ENCODE assay signal across 8 cellular contexts in genomic region chr3:196287066-196287404, GRCh38. TPM values are rescaled to one million over a fixed set of nuclear protein-coding genes. Genes with fewer than 3 reads are reported as not detected.
DNase-seq lines count a peak whose midpoint lies in the region; ATAC-seq and TF ChIP-seq lines count a peak whose summit lies in the region.

No MANE protein-coding gene starts in this region.

- peak overlapping the region; percentile 95 for H3K4me3 Mint-ChIP-seq in T-helper 2 cell treated with Interferon-gamma antibody and Interleukin-4, amounts not matched to agents 5 μg/mL and 100 μg/mL, for 36 hours
- peak overlapping the region; percentile 90 for H3K4me3 Mint-ChIP-seq in endodermal cell

- peak overlapping the region; percentile 86 for H3K4me3 ChIP-seq in endodermal cell (ENCODE audit: low read length)
- peak overlapping the region; percentile 89 for H3K4me3 ChIP-seq in mucosa of stomach (ENCODE audit: low read length)
- H3K4me3 ChIP-seq in tibial artery, result peak overlapping the region; percentile 77 to 79

- 0 to 5% methylated on average over 10 to 18 of the region's 18 CpGs for WGBS in endodermal cell (ENCODE audit: insufficient coverage in 1 of 2, insufficient read length in 1 of 2), 2 experiments

- H3K9me3 Mint-ChIP-seq in T-helper 2 cell treated with Interferon-gamma antibody and Interleukin-4, amounts not matched to agents 5 μg/mL and 100 μg/mL, for 36 hours, result no peaks in the 10 kb centered on the region
- H3K9me3 Mint-ChIP-seq in endodermal cell, result no peaks in the 10 kb centered on the region

- H3K27ac ChIP-seq in endodermal cell (ENCODE audit: low read depth, low read length) (no peak overlapping the region), tibial artery (peak overlapping the region; percentile 89 to 94)

- H3K9me3 ChIP-seq in endodermal cell (ENCODE audit: control insufficient read depth, low read length), result no peaks in the 10 kb centered on the region
- no peaks in the 10 kb centered on the region for H3K9me3 ChIP-seq in mucosa of stomach (ENCODE audit: control insufficient read depth, low read length)
- no peaks in the 10 kb centered on the region for H3K9me3 ChIP-seq in tibial artery

- H3K4me1 ChIP-seq in endodermal cell (ENCODE audit: control insufficient read depth, insufficient read depth, low read length), result no peaks in the 10 kb centered on the region
- no peaks in the 10 kb centered on the region for H3K4me1 ChIP-seq in mucosa of stomach (ENCODE audit: control insufficient read depth, insufficient read depth, low read length)
- peaks cover 0 to 37% (median 27%) of the 10 kb centered on the region in 4 donors for H3K4me1 ChIP-seq in tibial artery

- H3K36me3 Mint-ChIP-seq in T-helper 2 cell treated with Interferon-gamma antibody and Interleukin-4, amounts not matched to agents 5 μg/mL and 100 μg/mL, for 36 hours (ENCODE audit: low read depth), result peaks cover 18% of the 10 kb centered on the region
- no peaks in the 10 kb centered on the region for H3K36me3 Mint-ChIP-seq in endodermal cell (ENCODE audit: low read depth)

- H3K27ac Mint-ChIP-seq in T-helper 2 cell treated with Interferon-gamma antibody and Interleukin-4, amounts not matched to agents 5 μg/mL and 100 μg/mL, for 36 hours, result peak overlapping the region; percentile 99
- H3K27ac Mint-ChIP-seq in endodermal cell, result peak overlapping the region; percentile 97

- TF ChIP-seq CTCF in endodermal cell (conservative IDR thresholded peaks at IDR 0.05), result no peak
- TF ChIP-seq CTCF in tibial artery (IDR thresholded peaks at IDR 0.05), result no peak

- H3K9ac ChIP-seq in endodermal cell (ENCODE audit: extremely low read depth, low read length, poor library complexity, severe bottlenecking) (peak overlapping the region; percentile 64), mucosa of stomach (ENCODE audit: low read length) (peak overlapping the region; percentile 96)

- intact Hi-C loops in tibial artery (cut with DNase I; ENCODE audit: low total_unique reads), result no loop called here

- ATAC-seq in GM18868 (IDR thresholded peaks at IDR 0.05; ENCODE audit: unreplicated experiment) (peak; percentile 15), HG03103 (IDR thresholded peaks at IDR 0.05; ENCODE audit: low read depth, unreplicated experiment) (peak; percentile 10), HG03469 (IDR thresholded peaks at IDR 0.05; ENCODE audit: unreplicated experiment) (no peak)

- H3K36me3 ChIP-seq in endodermal cell (ENCODE audit: control insufficient read depth, insufficient read depth, low read length) (no peaks in the 10 kb centered on the region), mucosa of stomach (ENCODE audit: control insufficient read depth, insufficient read depth, low read length) (no peaks in the 10 kb centered on the region), tibial artery (no peaks in the 10 kb centered on the region)

- H3K27me3 ChIP-seq in endodermal cell (ENCODE audit: control insufficient read depth, insufficient read depth, low read length, poor library complexity, severe bottlenecking), result no peaks in the 10 kb centered on the region
- no peaks in the 10 kb centered on the region for H3K27me3 ChIP-seq in mucosa of stomach (ENCODE audit: control insufficient read depth, insufficient read depth, low read length)
- H3K27me3 ChIP-seq in tibial artery, result no peaks in the 10 kb centered on the region

- DNase-seq in T-helper 2 cell treated with Interferon-gamma antibody and Interleukin-4, amounts not matched to agents 5 μg/mL and 100 μg/mL, for 36 hours (ENCODE audit: low spot score), result no peak
- DNase-seq in endodermal cell (no peak), tibial artery (peak in 1 of 2 donors; percentile 68), SHP77 (lab: John Stamatoyannopoulos, UW) (no peak)

- H3K4me1 Mint-ChIP-seq in T-helper 2 cell treated with Interferon-gamma antibody and Interleukin-4, amounts not matched to agents 5 μg/mL and 100 μg/mL, for 36 hours (ENCODE audit: low read depth), result peaks cover 30% of the 10 kb centered on the region
- H3K4me1 Mint-ChIP-seq in endodermal cell, result peaks cover 14% of the 10 kb centered on the region

- no peaks in the 10 kb centered on the region for H3K27me3 Mint-ChIP-seq in T-helper 2 cell treated with Interferon-gamma antibody and Interleukin-4, amounts not matched to agents 5 μg/mL and 100 μg/mL, for 36 hours (ENCODE audit: low read depth)
- no peaks in the 10 kb centered on the region for H3K27me3 Mint-ChIP-seq in endodermal cell (ENCODE audit: insufficient read depth)

RNA-seq across cellular contexts. Expression of gene PCYT1A, which starts 0.5 kb away (rescaled TPM):
- 10 to 100 TPM; 30.2 to 32.5 TPM for total RNA-seq in endodermal cell
- 23.9 TPM for polyA plus RNA-seq in endodermal cell (2013, experiment 1 of 2)
- 23.6 TPM for polyA plus RNA-seq in endodermal cell (2013, experiment 2 of 2)

RNA-seq across cellular contexts. Expression of gene DYNLT2B, which starts 31.0 kb away (rescaled TPM):
- total RNA-seq in endodermal cell, result 10 to 100 TPM; 22.6 to 45.5 TPM
- 46.2 TPM for polyA plus RNA-seq in endodermal cell (2013, experiment 1 of 2)
- polyA plus RNA-seq in endodermal cell (2013, experiment 2 of 2), result 52.7 TPM

RNA-seq across cellular contexts. Expression of gene TM4SF19, which starts 51.2 kb away (rescaled TPM):
- not detected for total RNA-seq in endodermal cell
- polyA plus RNA-seq in endodermal cell (2013, experiment 1 of 2), result not detected
- not detected for polyA plus RNA-seq in endodermal cell (2013, experiment 2 of 2)
